ENCODE assay signal across 9 cellular contexts in the genomic region with DNA sequence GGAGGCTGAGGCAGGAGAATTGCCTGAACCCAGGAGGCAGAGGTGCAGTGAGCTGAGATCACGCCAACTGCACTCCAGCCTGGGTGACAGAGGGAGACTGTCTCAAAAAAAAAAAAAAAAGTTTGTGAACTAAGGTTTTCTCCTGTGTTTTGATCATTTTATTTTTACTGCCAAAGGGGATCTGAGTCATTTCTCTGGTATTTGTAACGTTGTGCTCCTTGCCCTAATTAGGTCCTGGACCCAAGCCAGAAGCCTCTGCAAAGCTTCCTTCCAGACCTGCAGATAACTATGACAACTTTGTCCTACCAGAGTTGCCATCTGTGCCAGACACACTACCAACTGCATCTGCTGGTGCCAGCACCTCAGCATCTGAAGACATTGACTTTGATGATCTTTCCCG. TPM values are rescaled to one million over a fixed set of nuclear protein-coding genes. Genes with fewer than 3 reads are reported as not detected.
A peak's percentile ranks its signal among the peaks of the same experiment; 100 is the strongest.
DNase-seq lines count a peak whose midpoint lies in the region; ATAC-seq and TF ChIP-seq lines count a peak whose summit lies in the region.
"Had no signal": no experiment of that assay in that cellular context is flagged by ENCODE, and none has a peak within 500 bp of the region (broad histone marks: within the 10 kb centered on the region; RNA-seq: fewer than 3 reads in every experiment).

No MANE protein-coding gene starts in this region.

- H3K9me3 ChIP-seq in SJCRH30 (replicated peaks) = no peaks in the 10 kb centered on the region

- ATAC-seq in foreskin keratinocyte (peak; percentile 75), HG02884 (IDR thresholded peaks at IDR 0.05; ENCODE audit: unreplicated experiment) (no peak)

- peaks cover 46% of the 10 kb centered on the region for H3K36me3 ChIP-seq in SJCRH30

- H3K27me3 ChIP-seq in SJCRH30 (no peaks in the 10 kb centered on the region), foreskin keratinocyte (no peaks in the 10 kb centered on the region)

- TF ChIP-seq CTCF in foreskin keratinocyte (conservative IDR thresholded peaks at IDR 0.05) (no peak), GM10266 (IDR thresholded peaks at IDR 0.05; ENCODE audit: control insufficient read depth, insufficient read depth, low read depth, missing control alignments) (no peak)

- H3K4me1 ChIP-seq in SJCRH30 (peaks cover 42% of the 10 kb centered on the region), foreskin keratinocyte (peaks cover 18% of the 10 kb centered on the region)

- no peak overlapping the region for H3K4me3 ChIP-seq in SJCRH30

- H3K27ac ChIP-seq in SJCRH30 (peak overlapping the region; percentile 84), foreskin keratinocyte (no peak overlapping the region)
- H3K27ac ChIP-seq: HL-60 had no signal

- DNase-seq in GM04503 (ENCODE audit: low read depth) (peak; percentile 80), SJCRH30 (peak; percentile 86 to 91), foreskin keratinocyte (peak; percentile 72 to 89), renal cortical epithelial cell (ENCODE audit: low read depth) (peak; percentile 90), GM10266 (ENCODE audit: extremely low spot score) (no peak)
- DNase-seq in activated CD4-positive, alpha-beta T cell treated with anti-CD3 and anti-CD28 coated beads for 48 hours = no peak
- DNase-seq in stimulated activated CD4-positive, alpha-beta T cell treated with anti-CD3 and anti-CD28 coated beads, Interleukin-2, amount 100 ng/mL, for 24 hours = no peak

RNA-seq across cellular contexts. Expression of gene IST1, which starts 32.1 kb away (rescaled TPM):
- 179 and 184 TPM in 2 replicates for total RNA-seq in SJCRH30 (2014; rRNA removed; shearing (Covaris generic))
- 107 and 113 TPM in 2 replicates for total RNA-seq in foreskin keratinocyte
- polyA plus RNA-seq in foreskin keratinocyte = 69.3 and 75.2 TPM in 2 replicates
- 231 and 302 TPM in 2 replicates for total RNA-seq in renal cortical epithelial cell

RNA-seq across cellular contexts. Expression of gene ZNF821, which starts 43.4 kb away (rescaled TPM):
- total RNA-seq in SJCRH30 (2014; rRNA removed; shearing (Covaris generic)) = 6.0 and 7.5 TPM in 2 replicates
- total RNA-seq in foreskin keratinocyte (3.2 and 3.9 TPM in 2 replicates), renal cortical epithelial cell (5.7 and 7.2 TPM in 2 replicates)
- 3.6 TPM in 2 replicates for polyA plus RNA-seq in foreskin keratinocyte

Comparison
In these comparisons a context has a peak if more than half of its experiments do, and no peak if none do; other contexts are left out.
1. DNase-seq: peak in GM04503 (single experiment), SJCRH30 (2 of 2), foreskin keratinocyte (2 of 2) and renal cortical epithelial cell (single experiment); none in activated CD4-positive, alpha-beta T cell treated with anti-CD3 and anti-CD28 coated beads for 48 hours (single experiment), stimulated activated CD4-positive, alpha-beta T cell treated with anti-CD3 and anti-CD28 coated beads, Interleukin-2, amount 100 ng/mL, for 24 hours (0 of 2) and GM10266 (single experiment).